ENCODE assay signal across 32 cellular contexts in genomic region chrX:144809025-144809424, GRCh38.
"Had no signal": no experiment of that assay in that cellular context is flagged by ENCODE, and none has a peak within 500 bp of the region (broad histone marks: within the 10 kb centered on the region; RNA-seq: fewer than 3 reads in every experiment).

No MANE protein-coding gene starts in this region.

- H3K36me3 ChIP-seq: adrenal gland, brain microvascular endothelial cell, WERI-Rb-1 had no signal

- H3K4me3 ChIP-seq: adrenal gland, body of pancreas, breast epithelium had no signal

- DNase-seq: activated CD4-positive, alpha-beta memory T cell treated with anti-CD3 and anti-CD28 coated beads for 36 hours; activated CD4-positive, alpha-beta T cell treated with anti-CD3 and anti-CD28 coated beads for 1 hour; activated CD4-positive, alpha-beta T cell treated with anti-CD3 and anti-CD28 coated beads for 36 hours; activated CD4-positive, alpha-beta T cell treated with anti-CD3 and anti-CD28 coated beads for 48 hours; activated CD4-positive, alpha-beta T cell treated with anti-CD3 and anti-CD28 coated beads, Interleukin-2, amount 10 ng/mL, durations not matched to agents 7 days and 5 days; activated CD4-positive, CD25-positive, alpha-beta regulatory T cell; activated CD8-positive, alpha-beta memory T cell treated with anti-CD3 and anti-CD28 coated beads, Interleukin-2, amount 50 U/mL, for 4 hours; activated CD8-positive, alpha-beta T cell treated with anti-CD3 and anti-CD28 coated beads for 36 hours; activated effector memory CD4-positive, alpha-beta T cell treated with anti-CD3 and anti-CD28 coated beads, Interleukin-2, amount 50 U/mL, for 16 hours; activated gamma-delta T cell treated with Interleukin-2 at 50 U/mL for 16 hours; activated naive CD4-positive, alpha-beta T cell; activated naive CD4-positive, alpha-beta T cell treated with anti-CD3 and anti-CD28 coated beads for 36 hours; activated naive CD4-positive, alpha-beta T cell treated with anti-CD3 and anti-CD28 coated beads, Interleukin-2, amount 50 U/mL, for 16 hours; activated naive CD8-positive, alpha-beta T cell treated with anti-CD3 and anti-CD28 coated beads for 36 hours; activated T-cell treated with anti-CD3 and anti-CD28 coated beads for 4 hours; activated T-cell treated with anti-CD3 and anti-CD28 coated beads, Interleukin-2, amount 50 U/mL, for 1 hour; activated T-cell treated with anti-CD3 and anti-CD28 coated beads, Interleukin-2, amount 50 U/mL, for 4 hours; activated T-cell treated with anti-CD3 and anti-CD28 coated beads, Interleukin-2, amount 50 U/mL, for 72 hours; adrenal gland; amniotic stem cell; aorta; body of pancreas; brain microvascular endothelial cell; central memory CD4-positive, alpha-beta T cell; T-helper 2 cell; T-helper 9 cell; WERI-Rb-1 had no signal

- H3K9me3 ChIP-seq: adrenal gland, body of pancreas, breast epithelium had no signal

- H3K27ac ChIP-seq: adrenal gland, body of pancreas, brain microvascular endothelial cell, breast epithelium, WERI-Rb-1 had no signal

- H3K4me1 ChIP-seq: adrenal gland, body of pancreas, breast epithelium had no signal

- H3K27me3 ChIP-seq: adrenal gland, body of pancreas, brain microvascular endothelial cell, breast epithelium had no signal

- ATAC-seq: activated CD4-positive, alpha-beta T cell treated with anti-CD3 and anti-CD28 coated beads for 36 hours; activated CD4-positive, CD25-positive, alpha-beta regulatory T cell treated with anti-CD3 and anti-CD28 coated beads, Interleukin-2, amount 50 U/mL, for 24 hours; activated CD8-positive, alpha-beta T cell treated with anti-CD3 and anti-CD28 coated beads for 36 hours; activated naive CD4-positive, alpha-beta T cell treated with anti-CD3 and anti-CD28 coated beads, Interleukin-2, amount 50 U/mL, for 72 hours; activated T-cell treated with anti-CD3 and anti-CD28 coated beads, Interleukin-2, amount 50 U/mL, for 4 hours; activated T-cell treated with anti-CD3 and anti-CD28 coated beads, Interleukin-2, amount 50 U/mL, for 72 hours; activated T-helper 17 cell treated with anti-CD3 and anti-CD28 coated beads, Interleukin-2, amount 50 U/mL, for 72 hours; body of pancreas; WTC11 had no signal
